ENCODE assay signal across 27 cellular contexts in genomic region chr4:133856736-133857355, GRCh38.
DNase-seq lines count a peak whose midpoint lies in the region; ATAC-seq and TF ChIP-seq lines count a peak whose summit lies in the region.
"Had no signal": no experiment of that assay in that cellular context is flagged by ENCODE, and none has a peak within 500 bp of the region (broad histone marks: within the 10 kb centered on the region; RNA-seq: fewer than 3 reads in every experiment).

No MANE protein-coding gene starts in this region.

- intact Hi-C loops in ovary (cut with DNase I), result no loop called here

- H4K20me1 ChIP-seq in fibroblast of lung (ENCODE audit: control insufficient read depth, extremely low read depth, insufficient read depth, low read length), result no peaks in the 10 kb centered on the region

- TF ChIP-seq POLR2A in ovary (IDR thresholded peaks at IDR 0.05), result no peak

- H3K27me3 ChIP-seq in BJ (ENCODE audit: control insufficient read depth, insufficient read depth, low read length) (no peaks in the 10 kb centered on the region), fibroblast of lung (ENCODE audit: control insufficient read depth, insufficient read depth, low read length) (no peaks in the 10 kb centered on the region), ovary (no peaks in the 10 kb centered on the region)
- H3K27me3 ChIP-seq: SJCRH30 had no signal

- H3K36me3 ChIP-seq in BJ (ENCODE audit: control insufficient read depth, insufficient read depth, low read length) (no peaks in the 10 kb centered on the region), fibroblast of lung (ENCODE audit: control insufficient read depth, insufficient read depth, low read length) (no peaks in the 10 kb centered on the region), ovary (no peaks in the 10 kb centered on the region)
- H3K36me3 ChIP-seq: SJCRH30 had no signal

- H3K36me3 Mint-ChIP-seq in nephron progenitor cell (ENCODE audit: low read depth), result no peaks in the 10 kb centered on the region
- H3K36me3 Mint-ChIP-seq: CD4-positive, alpha-beta memory T cell had no signal

- no peaks in the 10 kb centered on the region for H3K27me3 Mint-ChIP-seq in nephron progenitor cell (ENCODE audit: low read depth, poor library complexity)
- H3K27me3 Mint-ChIP-seq: CD4-positive, alpha-beta memory T cell; IgD-negative memory B cell had no signal

- peak overlapping the region; percentile 32 for H3K4me2 ChIP-seq in fibroblast of lung (ENCODE audit: extremely low read depth, insufficient read depth, low read length)
- H3K4me2 ChIP-seq: KMS-11, PC-9 had no signal

- TF ChIP-seq CTCF in BJ (IDR thresholded peaks at IDR 0.05; ENCODE audit: insufficient read depth, low read depth, low read length), result no peak
- no peak for TF ChIP-seq CTCF in fibroblast of lung (conservative IDR thresholded peaks at IDR 0.05 in 1 of 2, IDR thresholded peaks at IDR 0.05 in 1 of 2; ENCODE audit: low read depth in 1 of 2, low read length in 2 of 2)
- TF ChIP-seq CTCF in nephron progenitor cell (IDR thresholded peaks at IDR 0.05), result no peak
- no peak for TF ChIP-seq CTCF in ovary (IDR thresholded peaks at IDR 0.05)

- no peak for ATAC-seq in GM21717 (IDR thresholded peaks at IDR 0.05; ENCODE audit: unreplicated experiment)
- ATAC-seq: Right ventricle myocardium inferior, SK-N-SH treated with all-trans-retinoic acid at 6 μM for 48 hours had no signal

- H3K9ac ChIP-seq in fibroblast of lung (ENCODE audit: insufficient read depth, low read length), result no peak overlapping the region
- H3K9ac ChIP-seq: KMS-11 had no signal

- POLR2A ChIA-PET in BJ (lab: Charles Lee), result no interaction called here

- no peak overlapping the region for H3K27ac Mint-ChIP-seq in nephron progenitor cell
- H3K27ac Mint-ChIP-seq: CD4-positive, alpha-beta memory T cell; IgD-negative memory B cell had no signal

- CTCF ChIA-PET in BJ (lab: Yijun Ruan, JAX), result interaction anchor here (1.0 kb wide), 2 partner anchors 173 to 710 kb away, joined by 3 read pairs; no protein-coding TSS in a partner anchor

- no peak overlapping the region for H3K27ac ChIP-seq in fibroblast of lung (ENCODE audit: insufficient read depth, low read length)
- H3K27ac ChIP-seq in ovary, result no peak overlapping the region
- H3K27ac ChIP-seq: KMS-11, PC-9, SJCRH30 had no signal

- no peaks in the 10 kb centered on the region for H3K4me1 Mint-ChIP-seq in nephron progenitor cell
- H3K4me1 Mint-ChIP-seq: CD4-positive, alpha-beta memory T cell; IgD-negative memory B cell had no signal

- no peak overlapping the region for H3K4me3 Mint-ChIP-seq in nephron progenitor cell
- H3K4me3 Mint-ChIP-seq: CD4-positive, alpha-beta memory T cell; IgD-negative memory B cell had no signal

- no peak overlapping the region for H2AFZ ChIP-seq in fibroblast of lung (ENCODE audit: low read length)
- H2AFZ ChIP-seq: PC-9 had no signal

- H3K9me3 ChIP-seq in fibroblast of lung (ENCODE audit: control insufficient read depth, insufficient read depth, low read depth, low read length) (no peaks in the 10 kb centered on the region), ovary (no peaks in the 10 kb centered on the region)
- H3K9me3 ChIP-seq: SJCRH30 had no signal

- H3K4me3 ChIP-seq in BJ (ENCODE audit: low read depth, low read length), result no peak overlapping the region
- no peak overlapping the region for H3K4me3 ChIP-seq in fibroblast of lung (replicated peaks in 1 of 4; ENCODE audit: control extremely low read depth in 1 of 4, insufficient read depth in 1 of 4, low read depth in 3 of 4, low read length in 4 of 4)
- H3K4me3 ChIP-seq in ovary, result no peak overlapping the region
- H3K4me3 ChIP-seq: PC-9, SJCRH30 had no signal

- H3K4me1 ChIP-seq in fibroblast of lung (ENCODE audit: control insufficient read depth, extremely low read depth, insufficient read depth, low read length) (no peaks in the 10 kb centered on the region), ovary (ENCODE audit: insufficient read depth) (no peaks in the 10 kb centered on the region)
- H3K4me1 ChIP-seq: SJCRH30 had no signal

- peak; percentile 30 for DNase-seq in BJ (ENCODE audit: low read depth)
- DNase-seq in GM04504 (ENCODE audit: low read depth), result peak; percentile 58
- DNase-seq in LHCN-M2 (ENCODE audit: low read depth), result peak; percentile 54
- DNase-seq in fibroblast of lung (ENCODE audit: low read depth in 2 of 2), result peak in 1 of 2 donors; percentile 41
- no peak for DNase-seq in nephron progenitor cell
- DNase-seq in ovary, result no peak
- no peak for DNase-seq in stimulated activated CD4-positive, alpha-beta T cell treated with anti-CD3 and anti-CD28 coated beads, Interleukin-12 subunit alpha, Interleukin-12 subunit beta, amount 100 ng/mL, for 4 hours
- DNase-seq: C1 segment of cervical spinal cord; CD4-positive, alpha-beta memory T cell; COR-L47; DMS53; GF-D8; H7; NCI-H1092; NCI-H1417 treated with DMSO at 0.1 percent for 48 hours; NCI-H1694 treated with DMSO at 0.1 percent for 48 hours; NCI-H2081; NCI-H524; NCI-H774; NK-92 treated with Interleukin-12 subunit alpha and Interleukin-12 subunit beta, amount 100 ng/mL, for 24 hours; PC-9; SJCRH30 had no signal

- no peaks in the 10 kb centered on the region for H3K9me3 Mint-ChIP-seq in nephron progenitor cell

- no peak for TF ChIP-seq EP300 in ovary (IDR thresholded peaks at IDR 0.05)

- H3K79me2 ChIP-seq in fibroblast of lung (ENCODE audit: control insufficient read depth, insufficient read depth, low read length), result no peaks in the 10 kb centered on the region

Comparison
In these comparisons a context has a peak if more than half of its experiments do, and no peak if none do; other contexts are left out.
1. DNase-seq: peak in BJ (single experiment), GM04504 (single experiment) and LHCN-M2 (single experiment); none in nephron progenitor cell (single experiment), ovary (0 of 5) and stimulated activated CD4-positive, alpha-beta T cell treated with anti-CD3 and anti-CD28 coated beads, Interleukin-12 subunit alpha, Interleukin-12 subunit beta, amount 100 ng/mL, for 4 hours (single experiment).